Comparison of ENCODE assay signal across 23 cellular contexts in genomic region chr11:113373306-113373705, GRCh38. TPM values are rescaled to one million over a fixed set of nuclear protein-coding genes. Genes with fewer than 3 reads are reported as not detected.
DNase-seq lines count a peak whose midpoint lies in the region; ATAC-seq, FAIRE-seq and TF ChIP-seq lines count a peak whose summit lies in the region.
"Had no signal": no experiment of that assay in that cellular context is flagged by ENCODE, and none has a peak within 500 bp of the region (broad histone marks: within the 10 kb centered on the region; RNA-seq: fewer than 3 reads in every experiment).

No MANE protein-coding gene starts in this region.

- H2BK15ac ChIP-seq in mesendoderm (replicated peaks; ENCODE audit: low read depth): no peak overlapping the region

- H2AK5ac ChIP-seq in mesendoderm (ENCODE audit: low read length): peak overlapping the region; percentile 16

- H3K4me2 ChIP-seq in mesendoderm (ENCODE audit: low read length): no peak overlapping the region
- H3K4me2 ChIP-seq in neural progenitor cell: no peak overlapping the region

- H3K79me2 ChIP-seq in mesendoderm (ENCODE audit: control insufficient read depth, insufficient read depth, low read length) (no peaks in the 10 kb centered on the region), neural progenitor cell (ENCODE audit: low read depth) (no peaks in the 10 kb centered on the region)
- H3K79me2 ChIP-seq: hepatocyte had no signal

- no peak overlapping the region for H4K8ac ChIP-seq in mesendoderm (ENCODE audit: low read depth, low read length)

- no peak overlapping the region for H3K27ac ChIP-seq in mesendoderm (ENCODE audit: low read depth, low read length)
- no peak overlapping the region for H3K27ac ChIP-seq in neural progenitor cell
- H3K27ac ChIP-seq: hepatocyte, left ventricle myocardium inferior, right lobe of liver had no signal

- H3K4ac ChIP-seq in mesendoderm (ENCODE audit: low read depth, low read length): no peak overlapping the region

- H3K27ac Mint-ChIP-seq in neural progenitor cell: no peak overlapping the region
- H3K27ac Mint-ChIP-seq: activated naive CD4-positive, alpha-beta T cell treated with anti-CD3 and anti-CD28 coated beads for 36 hours; natural killer cell treated with Interleukin-12 subunit alpha and Interleukin-12 subunit beta and Interleukin-15 and Interleukin-18, amount 100 ng/mL, for 72 hours; stimulated activated memory B cell treated with anti-CD40 and anti-IgM and Interleukin-4, amounts not matched to agents 10 μg/mL and 1 μg/mL and 100 μg/mL, for 72 hours had no signal

- H3K4me3 Mint-ChIP-seq in neural progenitor cell: no peak overlapping the region
- H3K4me3 Mint-ChIP-seq: activated naive CD4-positive, alpha-beta T cell treated with anti-CD3 and anti-CD28 coated beads for 36 hours; natural killer cell treated with Interleukin-12 subunit alpha and Interleukin-12 subunit beta and Interleukin-15 and Interleukin-18, amount 100 ng/mL, for 72 hours; stimulated activated memory B cell treated with anti-CD40 and anti-IgM and Interleukin-4, amounts not matched to agents 10 μg/mL and 1 μg/mL and 100 μg/mL, for 72 hours had no signal

- DNase-seq in AG20443 (ENCODE audit: low spot score) (peak; percentile 81), M059J (ENCODE audit: low read depth) (peak; percentile 65), bronchial epithelial cell (ENCODE audit: low read depth) (peak; percentile 89), mesendoderm (no peak), pons (ENCODE audit: low spot score) (no peak), neural progenitor cell (ENCODE audit: low spot score) (no peak), left lobe of liver (ENCODE audit: low spot score) (no peak)
- DNase-seq: activated CD4-positive, alpha-beta T cell treated with anti-CD3 and anti-CD28 coated beads for 1 hour; activated CD8-positive, alpha-beta memory T cell treated with anti-CD3 and anti-CD28 coated beads, Interleukin-2, amount 50 U/mL, for 4 hours; activated naive CD4-positive, alpha-beta T cell treated with anti-CD3 and anti-CD28 coated beads for 36 hours; DMS153; left ventricle myocardium inferior; NCI-H2029; NCI-H748 treated with DMSO at 0.1 percent for 48 hours; right lobe of liver; SHP77 treated with DMSO at 0.1 percent for 48 hours; T-helper 2 cell had no signal

- H4K20me1 ChIP-seq in neural progenitor cell (ENCODE audit: low read depth): no peaks in the 10 kb centered on the region

- H2BK120ac ChIP-seq in mesendoderm (ENCODE audit: low read depth, low read length): no peak overlapping the region

- H2BK5ac ChIP-seq in mesendoderm (ENCODE audit: low read length): no peak overlapping the region

- H3K4me3 ChIP-seq in bronchial epithelial cell (ENCODE audit: low read depth, low read length): no peak overlapping the region
- H3K4me3 ChIP-seq in mesendoderm (ENCODE audit: low read length): no peak overlapping the region
- H3K4me3 ChIP-seq in neural progenitor cell: no peak overlapping the region
- H3K4me3 ChIP-seq: HAP-1, hepatocyte, left ventricle myocardium inferior, right lobe of liver had no signal

- peaks cover 6% of the 10 kb centered on the region for H3K4me1 Mint-ChIP-seq in neural progenitor cell

- H3K27me3 Mint-ChIP-seq in neural progenitor cell (ENCODE audit: insufficient read depth, low read depth): peaks cover 2% of the 10 kb centered on the region
- H3K27me3 Mint-ChIP-seq: natural killer cell treated with Interleukin-12 subunit alpha and Interleukin-12 subunit beta and Interleukin-15 and Interleukin-18, amount 100 ng/mL, for 72 hours; stimulated activated memory B cell treated with anti-CD40 and anti-IgM and Interleukin-4, amounts not matched to agents 10 μg/mL and 1 μg/mL and 100 μg/mL, for 72 hours had no signal

- no peak overlapping the region for H3K18ac ChIP-seq in mesendoderm (ENCODE audit: low read length)

- H3K23ac ChIP-seq in mesendoderm (ENCODE audit: low read length): no peak overlapping the region

- no peak overlapping the region for H2AFZ ChIP-seq in neural progenitor cell (replicated peaks)
- H2AFZ ChIP-seq: hepatocyte had no signal

- no CpG with 5 or more reads among the region's 3 CpGs for WGBS in mesendoderm (ENCODE audit: extremely low coverage, insufficient coverage, low lambda C conversion rate)

- no peak overlapping the region for H3K56ac ChIP-seq in mesendoderm (ENCODE audit: low read length)

- H3K36me3 ChIP-seq in bronchial epithelial cell (ENCODE audit: control insufficient read depth, insufficient read depth, low read length) (no peaks in the 10 kb centered on the region), mesendoderm (ENCODE audit: control insufficient read depth, insufficient read depth, low read length) (no peaks in the 10 kb centered on the region), neural progenitor cell (no peaks in the 10 kb centered on the region)
- H3K36me3 ChIP-seq: HAP-1 had no signal

- ATAC-seq in HG02798 (IDR thresholded peaks at IDR 0.05; ENCODE audit: poor library complexity, unreplicated experiment): no peak
- no peak for ATAC-seq in left lobe of liver
- ATAC-seq: natural killer cell treated with Interleukin-12 subunit alpha and Interleukin-12 subunit beta and Interleukin-15 and Interleukin-18, amount 100 ng/mL, for 72 hours; right lobe of liver; stimulated activated memory B cell treated with anti-CD40 and anti-IgM and Interleukin-4, amounts not matched to agents 10 μg/mL and 1 μg/mL and 100 μg/mL, for 72 hours had no signal

- no peaks in the 10 kb centered on the region for H3K9me3 Mint-ChIP-seq in neural progenitor cell
- H3K9me3 Mint-ChIP-seq: activated naive CD4-positive, alpha-beta T cell treated with anti-CD3 and anti-CD28 coated beads for 36 hours; natural killer cell treated with Interleukin-12 subunit alpha and Interleukin-12 subunit beta and Interleukin-15 and Interleukin-18, amount 100 ng/mL, for 72 hours; stimulated activated memory B cell treated with anti-CD40 and anti-IgM and Interleukin-4, amounts not matched to agents 10 μg/mL and 1 μg/mL and 100 μg/mL, for 72 hours had no signal

- H3K9me3 ChIP-seq in neural progenitor cell (ENCODE audit: low read depth): no peaks in the 10 kb centered on the region
- H3K9me3 ChIP-seq: HAP-1, left ventricle myocardium inferior, right lobe of liver had no signal

- TF ChIP-seq CTCF in bronchial epithelial cell (IDR thresholded peaks at IDR 0.05; ENCODE audit: insufficient read depth, low read length, severe bottlenecking) (no peak), neural progenitor cell (IDR thresholded peaks at IDR 0.05) (no peak)

- H3K27me3 ChIP-seq in bronchial epithelial cell (ENCODE audit: control insufficient read depth, insufficient read depth, low read length): no peaks in the 10 kb centered on the region
- no peaks in the 10 kb centered on the region for H3K27me3 ChIP-seq in mesendoderm (ENCODE audit: insufficient read depth, low read length, poor library complexity)
- no peaks in the 10 kb centered on the region for H3K27me3 ChIP-seq in neural progenitor cell
- H3K27me3 ChIP-seq: hepatocyte, right lobe of liver had no signal

- peaks cover 18% of the 10 kb centered on the region for H3K4me1 ChIP-seq in mesendoderm (ENCODE audit: control insufficient read depth, low read depth, low read length)
- peaks cover 10% of the 10 kb centered on the region for H3K4me1 ChIP-seq in neural progenitor cell
- H3K4me1 ChIP-seq: HAP-1, left ventricle myocardium inferior, right lobe of liver had no signal

- no peak overlapping the region for H3K9ac ChIP-seq in mesendoderm (ENCODE audit: low read length)
- no peak overlapping the region for H3K9ac ChIP-seq in neural progenitor cell

- no peaks in the 10 kb centered on the region for H3K36me3 Mint-ChIP-seq in neural progenitor cell
- H3K36me3 Mint-ChIP-seq: natural killer cell treated with Interleukin-12 subunit alpha and Interleukin-12 subunit beta and Interleukin-15 and Interleukin-18, amount 100 ng/mL, for 72 hours had no signal

- no peak overlapping the region for H4K5ac ChIP-seq in mesendoderm (ENCODE audit: low read length)

- FAIRE-seq in bronchial epithelial cell (lab: Jason Lieb, UNC): peak; percentile 97

- no peaks in the 10 kb centered on the region for H3K79me1 ChIP-seq in mesendoderm (ENCODE audit: low read length)

- H3F3A ChIP-seq in neural progenitor cell (ENCODE audit: low read depth): no peaks in the 10 kb centered on the region

RNA-seq across cellular contexts. Expression of gene ANKK1, which starts 14.3 kb away (rescaled TPM):
- not detected in 2 replicates for total RNA-seq in M059J (2014; rRNA removed; shearing (Covaris generic))
- total RNA-seq in bronchial epithelial cell (0.26 and 1.8 TPM in 2 replicates), neural progenitor cell (ENCODE audit: low replicate concordance) (0.22 TPM in 1 of 2 replicates, not detected in the other), left lobe of liver (0.08 TPM)
- 0.04 TPM for polyA plus RNA-seq in mesendoderm (2013, experiment 1 of 2)
- 0.04 TPM for polyA plus RNA-seq in mesendoderm (2013, experiment 2 of 2)
- total RNA-seq: left ventricle myocardium inferior had no signal
- polyA plus RNA-seq: AG04450 had no signal

RNA-seq across cellular contexts. Expression of gene TTC12, which starts 58.9 kb away (rescaled TPM):
- 6.7 and 19.2 TPM in 2 replicates for total RNA-seq in M059J (2014; rRNA removed; shearing (Covaris generic))
- total RNA-seq in bronchial epithelial cell (12.9 and 32.1 TPM in 2 replicates), neural progenitor cell (ENCODE audit: low replicate concordance) (21.8 and 33.4 TPM in 2 replicates), left lobe of liver (5.8 TPM)
- 5.7 TPM for polyA plus RNA-seq in mesendoderm (2013, experiment 1 of 2)
- polyA plus RNA-seq in mesendoderm (2013, experiment 2 of 2): 5.0 TPM

Comparison
In these comparisons a context has a peak if more than half of its experiments do, and no peak if none do; other contexts are left out.
1. DNase-seq: peak in AG20443 (single experiment), M059J (single experiment) and bronchial epithelial cell (single experiment); none in mesendoderm (single experiment), pons (single experiment), neural progenitor cell (single experiment) and left lobe of liver (single experiment).